Comparison of ENCODE assay signal across 21 cellular contexts in the genomic region with DNA sequence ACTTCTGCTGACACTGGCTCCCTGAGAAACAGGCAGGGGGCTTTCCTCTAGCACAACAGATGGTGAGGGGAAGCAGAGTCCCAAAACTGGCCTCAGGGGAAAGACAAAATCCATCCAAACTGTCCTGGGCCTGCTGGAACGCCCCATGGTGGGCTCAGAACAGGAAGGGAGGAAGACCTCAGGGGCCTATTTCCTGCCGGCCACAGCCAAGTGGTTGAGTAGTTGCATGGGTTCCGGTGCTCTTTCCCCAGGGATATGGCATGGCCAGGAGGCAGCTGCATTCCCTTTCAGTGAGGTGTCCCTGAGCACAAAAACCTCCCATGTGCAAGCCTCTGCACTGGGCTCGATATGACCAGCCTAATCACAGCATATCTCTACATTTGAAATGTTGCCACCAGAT.
"Had no signal": no experiment of that assay in that cellular context is flagged by ENCODE, and none has a peak within 500 bp of the region (broad histone marks: within the 10 kb centered on the region; RNA-seq: fewer than 3 reads in every experiment).

No MANE protein-coding gene starts in this region.

- H3K27me3 Mint-ChIP-seq: activated naive CD4-positive, alpha-beta T cell treated with anti-CD3 and anti-CD28 coated beads, Interleukin-2, amount 10 ng/mL, durations not matched to agents 7 days and 5 days had no signal

- H3K27ac Mint-ChIP-seq: activated naive CD4-positive, alpha-beta T cell treated with anti-CD3 and anti-CD28 coated beads, Interleukin-2, amount 10 ng/mL, durations not matched to agents 7 days and 5 days; activated naive CD8-positive, alpha-beta T cell treated with anti-CD3 and anti-CD28 coated beads, Interleukin-2, amount 50 U/mL, for 24 hours had no signal

- DNase-seq: activated CD4-positive, alpha-beta T cell treated with anti-CD3 and anti-CD28 coated beads for 1 hour; activated CD8-positive, alpha-beta memory T cell treated with anti-CD3 and anti-CD28 coated beads for 24 hours; activated CD8-positive, alpha-beta memory T cell treated with anti-CD3 and anti-CD28 coated beads, Interleukin-2, amount 50 U/mL, for 48 hours; activated effector memory CD4-positive, alpha-beta T cell treated with Interleukin-2 at 50 U/mL for 16 hours; activated naive CD4-positive, alpha-beta T cell treated with anti-CD3 and anti-CD28 coated beads, Interleukin-2, amount 10 ng/mL, durations not matched to agents 7 days and 5 days; activated naive CD8-positive, alpha-beta T cell treated with anti-CD3 and anti-CD28 coated beads, Interleukin-2, amount 50 U/mL, for 24 hours; activated T-cell treated with anti-CD3 and anti-CD28 coated beads, Interleukin-2, amount 50 U/mL, for 48 hours; anterior cingulate cortex; brain microvascular endothelial cell; cerebellar nuclear complex; effector CD4-positive, alpha-beta T cell; foreskin keratinocyte; hippocampal formation; midbrain; occipital lobe; retina; stimulated activated CD8-positive, alpha-beta memory T cell treated with anti-CD3 and anti-CD28 coated beads, Interleukin-4, amount 100 ng/mL, for 48 hours; stimulated activated naive CD4-positive, alpha-beta T cell treated with Interleukin-2 at 50 U/mL for 16 hours; thyroid gland; WERI-Rb-1 had no signal

- H3K36me3 Mint-ChIP-seq: activated naive CD4-positive, alpha-beta T cell treated with anti-CD3 and anti-CD28 coated beads, Interleukin-2, amount 10 ng/mL, durations not matched to agents 7 days and 5 days had no signal

- H3K27me3 ChIP-seq: brain microvascular endothelial cell, thyroid gland had no signal

- H3K27ac ChIP-seq: brain microvascular endothelial cell, foreskin keratinocyte, thyroid gland, WERI-Rb-1 had no signal

- H3K36me3 ChIP-seq: brain microvascular endothelial cell, thyroid gland, WERI-Rb-1 had no signal

- H3K4me1 ChIP-seq: foreskin keratinocyte, thyroid gland had no signal

- H3K4me3 ChIP-seq: thyroid gland had no signal

- H3K4me1 Mint-ChIP-seq: activated naive CD4-positive, alpha-beta T cell treated with anti-CD3 and anti-CD28 coated beads, Interleukin-2, amount 10 ng/mL, durations not matched to agents 7 days and 5 days; activated naive CD8-positive, alpha-beta T cell treated with anti-CD3 and anti-CD28 coated beads, Interleukin-2, amount 50 U/mL, for 24 hours had no signal

- H3K9me3 Mint-ChIP-seq: activated naive CD4-positive, alpha-beta T cell treated with anti-CD3 and anti-CD28 coated beads, Interleukin-2, amount 10 ng/mL, durations not matched to agents 7 days and 5 days; activated naive CD8-positive, alpha-beta T cell treated with anti-CD3 and anti-CD28 coated beads, Interleukin-2, amount 50 U/mL, for 24 hours had no signal

- H3K4me3 Mint-ChIP-seq: activated naive CD4-positive, alpha-beta T cell treated with anti-CD3 and anti-CD28 coated beads, Interleukin-2, amount 10 ng/mL, durations not matched to agents 7 days and 5 days; activated naive CD8-positive, alpha-beta T cell treated with anti-CD3 and anti-CD28 coated beads, Interleukin-2, amount 50 U/mL, for 24 hours had no signal

- H3K9me3 ChIP-seq: thyroid gland had no signal

- ATAC-seq: activated naive CD8-positive, alpha-beta T cell treated with anti-CD3 and anti-CD28 coated beads, Interleukin-2, amount 50 U/mL, for 24 hours; esophagus mucosa; foreskin keratinocyte had no signal
